In genomic region chr2:100813527-100813926, GRCh38 we compare ENCODE assay signal across 10 cellular contexts. TPM values are rescaled to one million over a fixed set of nuclear protein-coding genes. Genes with fewer than 3 reads are reported as not detected.
A peak's percentile ranks its signal among the peaks of the same experiment; 100 is the strongest.
DNase-seq lines count a peak whose midpoint lies in the region; ATAC-seq and TF ChIP-seq lines count a peak whose summit lies in the region.
"Had no signal": no experiment of that assay in that cellular context is flagged by ENCODE, and none has a peak within 500 bp of the region (broad histone marks: within the 10 kb centered on the region; RNA-seq: fewer than 3 reads in every experiment).

No MANE protein-coding gene starts in this region.

- no peaks in the 10 kb centered on the region for H3K36me3 ChIP-seq in BLaER1 treated with 17β-estradiol and CSF1 and Interleukin-3, amounts not matched to agents 10 nM and 100 nM
- no peaks in the 10 kb centered on the region for H3K36me3 ChIP-seq in IMR-90 (ENCODE audit: control insufficient read depth, insufficient read depth, low read length)
- no peaks in the 10 kb centered on the region for H3K36me3 ChIP-seq in mucosa of rectum (ENCODE audit: control insufficient read depth in 2 of 2, insufficient read depth in 2 of 2, low read length in 2 of 2)
- no peaks in the 10 kb centered on the region for H3K36me3 ChIP-seq in adrenal gland (replicated peaks in 1 of 2)

- peak overlapping the region; percentile 43 for H3K14ac ChIP-seq in IMR-90 (replicated peaks; ENCODE audit: low read depth, low read length)

- H3K9me3 ChIP-seq in BLaER1 treated with 17β-estradiol and CSF1 and Interleukin-3, amounts not matched to agents 10 nM and 100 nM (replicated peaks in 1 of 11) = peaks cover 2 to 10% (median 3%) of the 10 kb centered on the region in 11 experiments; a peak in 20 of 22 replicates
- H3K9me3 ChIP-seq in IMR-90 (ENCODE audit: control insufficient read depth, insufficient read depth, low read length) (no peaks in the 10 kb centered on the region), mucosa of rectum (ENCODE audit: control insufficient read depth in 2 of 2, low read length in 2 of 2) (no peaks in the 10 kb centered on the region), adrenal gland (replicated peaks in 1 of 3) (no peaks in the 10 kb centered on the region)

- H3K4me2 ChIP-seq in BLaER1 treated with 17β-estradiol and CSF1 and Interleukin-3, amounts not matched to agents 10 nM and 100 nM = peak overlapping the region; percentile 29 to 74 (median 52)
- no peak overlapping the region for H3K4me2 ChIP-seq in IMR-90 (ENCODE audit: low read depth, low read length)

- no peak overlapping the region for H2AK5ac ChIP-seq in IMR-90 (ENCODE audit: low read depth, low read length)

- CTCF ChIA-PET in IMR-90 (lab: Yijun Ruan, JAX) = no interaction called here

- peaks cover 6 to 13% (median 7%) of the 10 kb centered on the region in 11 experiments; a peak in 21 of 22 replicates for H3K27me3 ChIP-seq in BLaER1 treated with 17β-estradiol and CSF1 and Interleukin-3, amounts not matched to agents 10 nM and 100 nM
- no peaks in the 10 kb centered on the region; the same call in 1 of the 2 replicates for H3K27me3 ChIP-seq in IMR-90 (ENCODE audit: control insufficient read depth, insufficient read depth, low read length)
- H3K27me3 ChIP-seq in mucosa of rectum (ENCODE audit: control insufficient read depth in 2 of 2, insufficient read depth in 2 of 2, low read length in 2 of 2) = no peaks in the 10 kb centered on the region
- no peaks in the 10 kb centered on the region for H3K27me3 ChIP-seq in adrenal gland

- H2BK120ac ChIP-seq in IMR-90 (ENCODE audit: low read depth, low read length) = peak overlapping the region; percentile 67; the same call in 1 of the 2 replicates

- H3K79me1 ChIP-seq in IMR-90 (ENCODE audit: low read depth in 1 of 2, low read length in 2 of 2) = no peaks in the 10 kb centered on the region

- no peak overlapping the region for H4K8ac ChIP-seq in IMR-90 (ENCODE audit: low read depth in 2 of 2, low read length in 2 of 2)

- POLR2A ChIA-PET in IMR-90 (lab: Charles Lee; ENCODE audit: unreplicated experiment) = no interaction called here

- no peak overlapping the region for H3K27ac Mint-ChIP-seq in glutamatergic neuron (ENCODE audit: unreplicated experiment)
- H3K27ac Mint-ChIP-seq: mesothelial cell of epicardium had no signal

- no peak overlapping the region for H3K56ac ChIP-seq in IMR-90 (ENCODE audit: extremely low read depth, insufficient read depth, low read length)

- peaks cover 6% of the 10 kb centered on the region; the same call in 1 of the 2 replicates for H3K9me1 ChIP-seq in IMR-90 (ENCODE audit: insufficient read depth, low read length)

- no peak overlapping the region for H2AK9ac ChIP-seq in IMR-90 (replicated peaks; ENCODE audit: low read depth, low read length, poor library complexity)

- in situ Hi-C loops in IMR-90 (cut with MboI; ENCODE audit: low sequenced_read_pairs) = loop anchor here (5.0 to 25.0 kb wide), 2 partner anchors 81 to 201 kb away; no protein-coding TSS in a partner anchor

- peaks cover 10% of the 10 kb centered on the region for H3K36me3 Mint-ChIP-seq in glutamatergic neuron (ENCODE audit: unreplicated experiment)
- H3K36me3 Mint-ChIP-seq: mesothelial cell of epicardium had no signal

- no TSS peak for BruUV-seq in IMR-90 (replicated peaks; lab: Mats Ljungman, UMichigan)

- no peak overlapping the region; the same call in 1 of the 2 replicates for H3K18ac ChIP-seq in IMR-90 (ENCODE audit: low read depth, low read length)

- H3K4me3 Mint-ChIP-seq in glutamatergic neuron (ENCODE audit: unreplicated experiment) = no peak overlapping the region
- H3K4me3 Mint-ChIP-seq: mesothelial cell of epicardium had no signal

- no peak for TF ChIP-seq RAD21 in IMR-90 (IDR thresholded peaks at IDR 0.05; ENCODE audit: low read length)

- TF ChIP-seq CTCF in IMR-90 (conservative IDR thresholded peaks at IDR 0.05; ENCODE audit: low read depth, low read length) (no peak), cardiac fibroblast (IDR thresholded peaks at IDR 0.05; ENCODE audit: low read depth, low read length) (no peak), glutamatergic neuron (IDR thresholded peaks at IDR 0.05; ENCODE audit: partially characterized antibody, unreplicated experiment) (no peak), adrenal gland (IDR thresholded peaks at IDR 0.05) (no peak)

- H4K5ac ChIP-seq in IMR-90 (ENCODE audit: low read depth, low read length) = no peak overlapping the region

- DNase-seq in IMR-90 = peak; percentile 42
- peak; percentile 83 to 89 for DNase-seq in cardiac fibroblast (ENCODE audit: low read depth in 2 of 2)
- DNase-seq in NCI-H2171 (lab: John Stamatoyannopoulos, UW) = no peak
- no peak for DNase-seq in glutamatergic neuron
- DNase-seq in adrenal gland = no peak
- DNase-seq: activated CD4-positive, CD25-positive, alpha-beta regulatory T cell; DMS153 had no signal

- H2BK5ac ChIP-seq in IMR-90 (ENCODE audit: low read depth, low read length, poor library complexity, severe bottlenecking) = no peak overlapping the region

- TF ChIP-seq POLR2A in IMR-90 (IDR thresholded peaks at IDR 0.05; ENCODE audit: low read depth, low read length) (no peak), adrenal gland (IDR thresholded peaks at IDR 0.05) (no peak)

- intact Hi-C loops in IMR-90 (cut with micrococcal nuclease) = no loop called here
- intact Hi-C loops in adrenal gland (cut with DNase I) = no loop called here

- peaks cover 4% of the 10 kb centered on the region for H3K27me3 Mint-ChIP-seq in glutamatergic neuron (ENCODE audit: unreplicated experiment)

- H3K9ac ChIP-seq in BLaER1 treated with 17β-estradiol and CSF1 and Interleukin-3, amounts not matched to agents 10 nM and 100 nM = no peak overlapping the region
- H3K9ac ChIP-seq in IMR-90 (ENCODE audit: low read depth, low read length) = no peak overlapping the region
- H3K9ac ChIP-seq in mucosa of rectum (ENCODE audit: low read depth in 1 of 2, low read length in 2 of 2) = peak overlapping the region in 1 of 2 donors; percentile 45

- H3K4me3 ChIP-seq in BLaER1 treated with 17β-estradiol and CSF1 and Interleukin-3, amounts not matched to agents 10 nM and 100 nM = no peak overlapping the region
- H3K4me3 ChIP-seq in IMR-90 (ENCODE audit: insufficient read depth, low read depth, low read length) (no peak overlapping the region), cardiac fibroblast (replicated peaks in 1 of 2; ENCODE audit: low read depth in 2 of 2, low read length in 2 of 2) (no peak overlapping the region), mucosa of rectum (ENCODE audit: low read length in 2 of 2) (peak overlapping the region; percentile 48 to 56), adrenal gland (no peak overlapping the region)

- no peak for ATAC-seq in IMR-90 (ENCODE audit: low read depth)

- no peak overlapping the region for H2AFZ ChIP-seq in IMR-90 (replicated peaks; ENCODE audit: low read length, poor library complexity)

- H4K20me1 ChIP-seq in BLaER1 treated with 17β-estradiol and CSF1 and Interleukin-3, amounts not matched to agents 10 nM and 100 nM = no peaks in the 10 kb centered on the region
- no peaks in the 10 kb centered on the region for H4K20me1 ChIP-seq in IMR-90 (ENCODE audit: insufficient read depth, low read length)

- no peak overlapping the region; the same call in 1 of the 2 replicates for H4K91ac ChIP-seq in IMR-90 (ENCODE audit: insufficient read depth, low read depth, low read length)

- H3K9me3 Mint-ChIP-seq in glutamatergic neuron (ENCODE audit: unreplicated experiment) = peaks cover 8% of the 10 kb centered on the region

- H3K23ac ChIP-seq in IMR-90 (ENCODE audit: low read depth, low read length) = peak overlapping the region; percentile 67; the same call in 1 of the 2 replicates

- 0 out of 2 replicates have a peak overlapping the region, but pooled peaks have one; percentile 58 for H2BK20ac ChIP-seq in IMR-90 (ENCODE audit: low read depth, low read length)

- no peak overlapping the region for H2BK15ac ChIP-seq in IMR-90 (ENCODE audit: low read depth, low read length)

- peaks cover 9 to 19% (median 14%) of the 10 kb centered on the region in 10 experiments for H3K4me1 ChIP-seq in BLaER1 treated with 17β-estradiol and CSF1 and Interleukin-3, amounts not matched to agents 10 nM and 100 nM
- H3K4me1 ChIP-seq in IMR-90 (ENCODE audit: control insufficient read depth, insufficient read depth, low read length) (no peaks in the 10 kb centered on the region; the same call in 1 of the 2 replicates), mucosa of rectum (ENCODE audit: control insufficient read depth in 2 of 2, insufficient read depth in 2 of 2, low read length in 2 of 2) (peaks cover 11 to 18% of the 10 kb centered on the region in 2 donors), adrenal gland (replicated peaks in 1 of 2) (peaks cover 0 to 5% of the 10 kb centered on the region in 2 donors)

- H3K4ac ChIP-seq in IMR-90 (ENCODE audit: low read depth, low read length) = peak overlapping the region; percentile 18; the same call in 1 of the 2 replicates

- dilution Hi-C loops in IMR-90 (cut with HindIII; ENCODE audit: low sequenced_read_pairs, unreplicated experiment) = no loop called here

- peak overlapping the region in 1 of 11 experiments; percentile 46; a peak in 1 of 22 replicates for H3K27ac ChIP-seq in BLaER1 treated with 17β-estradiol and CSF1 and Interleukin-3, amounts not matched to agents 10 nM and 100 nM
- H3K27ac ChIP-seq in IMR-90 (ENCODE audit: insufficient read depth, low read length) = no peak overlapping the region
- H3K27ac ChIP-seq in mucosa of rectum (ENCODE audit: low read depth in 2 of 2, low read length in 2 of 2) = peak overlapping the region; percentile 78 to 87
- H3K27ac ChIP-seq in adrenal gland = peak overlapping the region in 1 of 5 donors; percentile 61

- no peaks in the 10 kb centered on the region for H3K4me1 Mint-ChIP-seq in glutamatergic neuron (ENCODE audit: low read depth, unreplicated experiment)

- WGBS in IMR-90 (ENCODE audit: extremely low coverage in 2 of 2, insufficient read length in 1 of 2), 2 experiments = no CpG with 5 or more reads among the region's 4 CpGs
- WGBS in adrenal gland, 4 donors = 58 to 65% (median 61%) methylated on average over 4 of the region's 4 CpGs

TF ChIP-seq in IMR-90, 13 proteins besides CTCF, POLR2A, EP300 and RAD21 (continues in another document):
- TF ChIP-seq NFE2L2 (IDR thresholded peaks at IDR 0.05; ENCODE audit: low read depth, low read length) = no peak

RNA-seq across cellular contexts. Expression of gene NPAS2, which starts 6.4 kb away (rescaled TPM):
- total RNA-seq in IMR-90 (2012; rRNA removed) (5.2 and 5.6 TPM in 2 replicates), glutamatergic neuron (ENCODE audit: unreplicated experiment) (0.54 TPM), adrenal gland (10 to 100 TPM in 7 of 8 donors, 1 to 10 TPM in 1; 9.5 to 42.7 (median 18.6) TPM)
- polyA plus RNA-seq in IMR-90 (2012; rRNA removed) (14.8 and 16.0 TPM in 2 replicates), adrenal gland (10 to 100 TPM in 2 of 3 donors, 1 to 10 TPM in 1; 7.5 to 51.3 (median 14.2) TPM)
- polyA plus RNA-seq in IMR-90 (2012; cell fraction: cytosol; rRNA removed) = 12.8 and 30.1 TPM in 2 replicates
- 40.4 and 69.1 TPM in 2 replicates for polyA plus RNA-seq in IMR-90 (2012; cell fraction: nucleus; rRNA removed; ENCODE audit: low replicate concordance)

Comparison
In these comparisons a context has a peak if more than half of its experiments do, and no peak if none do; other contexts are left out.
1. H3K4me3 ChIP-seq: peak in mucosa of rectum (2 of 2); none in BLaER1 treated with 17β-estradiol and CSF1 and Interleukin-3, amounts not matched to agents 10 nM and 100 nM (0 of 10), IMR-90 (single experiment), cardiac fibroblast (0 of 2) and adrenal gland (0 of 4).
2. DNase-seq: peak in IMR-90 (single experiment) and cardiac fibroblast (2 of 2); none in NCI-H2171 (single experiment), glutamatergic neuron (single experiment) and adrenal gland (0 of 7).